1 cellular context compared by ENCODE assay signal in genomic region chr2:135963841-135964240, GRCh38.
TF ChIP-seq lines count a peak whose summit lies in the region.

No MANE protein-coding gene starts in this region.

TF ChIP-seq in HCT116, 20 proteins besides CTCF, POLR2A, EP300 and RAD21 (continued from another document):
- TF ChIP-seq, protein P1, sequence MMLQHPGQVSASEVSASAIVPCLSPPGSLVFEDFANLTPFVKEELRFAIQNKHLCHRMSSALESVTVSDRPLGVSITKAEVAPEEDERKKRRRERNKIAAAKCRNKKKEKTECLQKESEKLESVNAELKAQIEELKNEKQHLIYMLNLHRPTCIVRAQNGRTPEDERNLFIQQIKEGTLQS (IDR thresholded peaks at IDR 0.05) = 0 out of 2 replicates have a peak, but pooled peaks have one; percentile 37
- TF ChIP-seq, protein P2, sequence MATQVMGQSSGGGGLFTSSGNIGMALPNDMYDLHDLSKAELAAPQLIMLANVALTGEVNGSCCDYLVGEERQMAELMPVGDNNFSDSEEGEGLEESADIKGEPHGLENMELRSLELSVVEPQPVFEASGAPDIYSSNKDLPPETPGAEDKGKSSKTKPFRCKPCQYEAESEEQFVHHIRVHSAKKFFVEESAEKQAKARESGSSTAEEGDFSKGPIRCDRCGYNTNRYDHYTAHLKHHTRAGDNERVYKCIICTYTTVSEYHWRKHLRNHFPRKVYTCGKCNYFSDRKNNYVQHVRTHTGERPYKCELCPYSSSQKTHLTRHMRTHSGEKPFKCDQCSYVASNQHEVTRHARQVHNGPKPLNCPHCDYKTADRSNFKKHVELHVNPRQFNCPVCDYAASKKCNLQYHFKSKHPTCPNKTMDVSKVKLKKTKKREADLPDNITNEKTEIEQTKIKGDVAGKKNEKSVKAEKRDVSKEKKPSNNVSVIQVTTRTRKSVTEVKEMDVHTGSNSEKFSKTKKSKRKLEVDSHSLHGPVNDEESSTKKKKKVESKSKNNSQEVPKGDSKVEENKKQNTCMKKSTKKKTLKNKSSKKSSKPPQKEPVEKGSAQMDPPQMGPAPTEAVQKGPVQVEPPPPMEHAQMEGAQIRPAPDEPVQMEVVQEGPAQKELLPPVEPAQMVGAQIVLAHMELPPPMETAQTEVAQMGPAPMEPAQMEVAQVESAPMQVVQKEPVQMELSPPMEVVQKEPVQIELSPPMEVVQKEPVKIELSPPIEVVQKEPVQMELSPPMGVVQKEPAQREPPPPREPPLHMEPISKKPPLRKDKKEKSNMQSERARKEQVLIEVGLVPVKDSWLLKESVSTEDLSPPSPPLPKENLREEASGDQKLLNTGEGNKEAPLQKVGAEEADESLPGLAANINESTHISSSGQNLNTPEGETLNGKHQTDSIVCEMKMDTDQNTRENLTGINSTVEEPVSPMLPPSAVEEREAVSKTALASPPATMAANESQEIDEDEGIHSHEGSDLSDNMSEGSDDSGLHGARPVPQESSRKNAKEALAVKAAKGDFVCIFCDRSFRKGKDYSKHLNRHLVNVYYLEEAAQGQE (IDR thresholded peaks at IDR 0.05; ENCODE audit: low read depth) = no peak
- no peak for TF ChIP-seq ZNF274 (IDR thresholded peaks at IDR 0.05; ENCODE audit: low read depth, low read length)
- no peak; the same call in 1 of the 2 replicates for TF ChIP-seq ELF1 (IDR thresholded peaks at IDR 0.05; ENCODE audit: borderline replicate concordance, low read depth)
- no peak for TF ChIP-seq ZFX (IDR thresholded peaks at IDR 0.05)
- TF ChIP-seq CEBPB (IDR thresholded peaks at IDR 0.05; ENCODE audit: low read depth) = peak; percentile 41; the same call in 1 of the 2 replicates
